ENCODE assay signal across 8 cellular contexts in genomic region chr3:17431004-17431403, GRCh38.
A peak's percentile ranks its signal among the peaks of the same experiment; 100 is the strongest.
DNase-seq lines count a peak whose midpoint lies in the region; ATAC-seq and TF ChIP-seq lines count a peak whose summit lies in the region.

No MANE protein-coding gene starts in this region.

- H4K5ac ChIP-seq in H9 (ENCODE audit: insufficient read length, low read depth, low read length): no peak overlapping the region

- intact Hi-C loops in dorsolateral prefrontal cortex (cut with DNase I): loop anchor here (5.0 kb wide), 2 partner anchors 256 to 411 kb away; no protein-coding TSS in a partner anchor

- TF ChIP-seq CTCF in H9 (conservative IDR thresholded peaks at IDR 0.05) (peak; percentile 71), dorsolateral prefrontal cortex (IDR thresholded peaks at IDR 0.05 in 54 of 56, conservative IDR thresholded peaks at IDR 0.05 in 2 of 56; ENCODE audit: low read depth in 1 of 56, partially characterized antibody in 56 of 56) (peak; percentile 14 to 86 (median 64)), neural progenitor cell (IDR thresholded peaks at IDR 0.05) (peak; percentile 58)

- H2BK20ac ChIP-seq in H9 (ENCODE audit: low read depth, low read length, poor library complexity, severe bottlenecking): no peak overlapping the region

- H4K8ac ChIP-seq in H9 (replicated peaks; ENCODE audit: insufficient read length, low read depth, low read length): no peak overlapping the region

- no peak overlapping the region for H3K18ac ChIP-seq in H9 (ENCODE audit: insufficient read length, low read depth, low read length)

- no peak overlapping the region for H2BK5ac ChIP-seq in H9 (ENCODE audit: insufficient read length, low read length)

- no peak overlapping the region for H3K4me3 ChIP-seq in CD4-positive, CD25-positive, alpha-beta regulatory T cell (ENCODE audit: low read depth, low read length)
- H3K4me3 ChIP-seq in dorsolateral prefrontal cortex (peak overlapping the region in 5 of 59 donors; percentile 6 to 26 (median 15)), neural progenitor cell (no peak overlapping the region)
- no peak overlapping the region for H3K4me3 ChIP-seq in effector memory CD4-positive, alpha-beta T cell (ENCODE audit: insufficient read depth, low read depth, low read length, poor library complexity, severe bottlenecking)

- H3K4me1 ChIP-seq in CD4-positive, CD25-positive, alpha-beta regulatory T cell (ENCODE audit: control insufficient read depth, insufficient read depth, low read length, poor library complexity, severe bottlenecking): no peaks in the 10 kb centered on the region
- H3K4me1 ChIP-seq in H9 (ENCODE audit: insufficient read depth, low read length) (no peaks in the 10 kb centered on the region), neural progenitor cell (no peaks in the 10 kb centered on the region)
- no peaks in the 10 kb centered on the region for H3K4me1 ChIP-seq in effector memory CD4-positive, alpha-beta T cell (ENCODE audit: control insufficient read depth, insufficient read depth, low read length, poor library complexity, severe bottlenecking)

- no peaks in the 10 kb centered on the region for H3K9me3 ChIP-seq in CD4-positive, CD25-positive, alpha-beta regulatory T cell (ENCODE audit: control insufficient read depth in 2 of 2, low read length in 2 of 2)
- H3K9me3 ChIP-seq in H9 (ENCODE audit: control insufficient read depth, low read depth, low read length) (no peaks in the 10 kb centered on the region), neural progenitor cell (ENCODE audit: low read depth) (no peaks in the 10 kb centered on the region)
- no peaks in the 10 kb centered on the region for H3K9me3 ChIP-seq in effector memory CD4-positive, alpha-beta T cell (ENCODE audit: control insufficient read depth, low read length)

- DNase-seq in CD4-positive, CD25-positive, alpha-beta regulatory T cell: peak in 2 of 3 donors; percentile 2 to 19
- DNase-seq in H9 (no peak), NCI-H82 treated with DMSO at 0.1 percent for 48 hours (lab: John Stamatoyannopoulos, UW; ENCODE audit: unreplicated experiment) (peak; percentile 27), dorsolateral prefrontal cortex (no peak), neural progenitor cell (ENCODE audit: low spot score) (no peak)
- no peak for DNase-seq in stimulated activated naive B cell treated with anti-CD40 and anti-IgM and Interleukin-4, amounts not matched to agents 10 μg/mL and 1 μg/mL and 100 μg/mL, for 72 hours
- no peak for DNase-seq in effector memory CD4-positive, alpha-beta T cell
- no peak for DNase-seq in effector CD4-positive, alpha-beta T cell

- no peaks in the 10 kb centered on the region for H3K23me2 ChIP-seq in H9 (ENCODE audit: insufficient read length, low read depth, low read length, poor library complexity, severe bottlenecking)

- no peaks in the 10 kb centered on the region for H3K36me3 ChIP-seq in CD4-positive, CD25-positive, alpha-beta regulatory T cell (ENCODE audit: control insufficient read depth, insufficient read depth, low read length)
- no peaks in the 10 kb centered on the region for H3K36me3 ChIP-seq in neural progenitor cell
- no peaks in the 10 kb centered on the region for H3K36me3 ChIP-seq in effector memory CD4-positive, alpha-beta T cell (ENCODE audit: control insufficient read depth, insufficient read depth, low read length)

- ATAC-seq in CD4-positive, CD25-positive, alpha-beta regulatory T cell (ENCODE audit: low read depth in 2 of 2): no peak
- no peak for ATAC-seq in stimulated activated naive B cell treated with anti-CD40 and anti-IgM and Interleukin-4, amounts not matched to agents 10 μg/mL and 1 μg/mL and 100 μg/mL, for 72 hours (replicated peaks)

- no peaks in the 10 kb centered on the region for H3K27me3 ChIP-seq in CD4-positive, CD25-positive, alpha-beta regulatory T cell (ENCODE audit: control insufficient read depth, insufficient read depth, low read length)
- H3K27me3 ChIP-seq in H9 (ENCODE audit: insufficient read depth, low read length): no peaks in the 10 kb centered on the region
- no peaks in the 10 kb centered on the region for H3K27me3 ChIP-seq in dorsolateral prefrontal cortex
- no peaks in the 10 kb centered on the region for H3K27me3 ChIP-seq in neural progenitor cell
- H3K27me3 ChIP-seq in effector memory CD4-positive, alpha-beta T cell (replicated peaks; ENCODE audit: control insufficient read depth, insufficient read depth, low read length, poor library complexity, severe bottlenecking): no peaks in the 10 kb centered on the region

- no peak overlapping the region for H2BK12ac ChIP-seq in H9 (ENCODE audit: insufficient read length, low read depth, low read length)

- H3K4me3 Mint-ChIP-seq in CD4-positive, CD25-positive, alpha-beta regulatory T cell: no peak overlapping the region
- H3K4me3 Mint-ChIP-seq in H9 (no peak overlapping the region), neural progenitor cell (no peak overlapping the region)
- no peak overlapping the region for H3K4me3 Mint-ChIP-seq in stimulated activated naive B cell treated with anti-CD40 and anti-IgM and Interleukin-4, amounts not matched to agents 10 μg/mL and 1 μg/mL and 100 μg/mL, for 72 hours

- H3K9me3 Mint-ChIP-seq in CD4-positive, CD25-positive, alpha-beta regulatory T cell: peaks cover 0 to 2% (median 0%) of the 10 kb centered on the region in 7 donors
- H3K9me3 Mint-ChIP-seq in H9 (no peaks in the 10 kb centered on the region; a peak in 2 of 5 replicates), neural progenitor cell (no peaks in the 10 kb centered on the region)
- peaks cover 12 to 13% of the 10 kb centered on the region in 2 donors for H3K9me3 Mint-ChIP-seq in stimulated activated naive B cell treated with anti-CD40 and anti-IgM and Interleukin-4, amounts not matched to agents 10 μg/mL and 1 μg/mL and 100 μg/mL, for 72 hours

- H3K14ac ChIP-seq in H9 (ENCODE audit: insufficient read depth, low read length): no peak overlapping the region

- H3K79me2 ChIP-seq in H9 (ENCODE audit: insufficient read depth, low read length): no peaks in the 10 kb centered on the region
- no peaks in the 10 kb centered on the region for H3K79me2 ChIP-seq in neural progenitor cell (ENCODE audit: low read depth)

- no peak overlapping the region for H2AK5ac ChIP-seq in H9 (ENCODE audit: insufficient read length, low read length)

- H3K4me2 ChIP-seq in H9 (ENCODE audit: insufficient read depth, insufficient read length, low read length): no peak overlapping the region
- no peak overlapping the region for H3K4me2 ChIP-seq in neural progenitor cell

- H2AFZ ChIP-seq in H9 (ENCODE audit: low read length): no peak overlapping the region
- no peak overlapping the region for H2AFZ ChIP-seq in neural progenitor cell (replicated peaks)

- H3K9ac ChIP-seq in H9 (ENCODE audit: extremely low read depth, insufficient read length, low read length) (no peak overlapping the region), neural progenitor cell (no peak overlapping the region)

- H3K27me3 Mint-ChIP-seq in CD4-positive, CD25-positive, alpha-beta regulatory T cell: no peaks in the 10 kb centered on the region
- H3K27me3 Mint-ChIP-seq in H9 (ENCODE audit: low read depth) (no peaks in the 10 kb centered on the region), neural progenitor cell (ENCODE audit: insufficient read depth, low read depth) (no peaks in the 10 kb centered on the region)
- no peaks in the 10 kb centered on the region for H3K27me3 Mint-ChIP-seq in stimulated activated naive B cell treated with anti-CD40 and anti-IgM and Interleukin-4, amounts not matched to agents 10 μg/mL and 1 μg/mL and 100 μg/mL, for 72 hours

- no CpG with 5 or more reads among the region's 2 CpGs for WGBS in H9 (ENCODE audit: extremely low coverage, insufficient read length, low lambda C conversion rate)

- no peaks in the 10 kb centered on the region for H3K36me3 Mint-ChIP-seq in CD4-positive, CD25-positive, alpha-beta regulatory T cell
- H3K36me3 Mint-ChIP-seq in H9 (ENCODE audit: insufficient read depth in 1 of 3, low read depth in 3 of 3) (no peaks in the 10 kb centered on the region; a peak in 2 of 7 replicates), neural progenitor cell (peaks cover 5% of the 10 kb centered on the region)
- peaks cover 31 to 33% of the 10 kb centered on the region in 2 donors for H3K36me3 Mint-ChIP-seq in stimulated activated naive B cell treated with anti-CD40 and anti-IgM and Interleukin-4, amounts not matched to agents 10 μg/mL and 1 μg/mL and 100 μg/mL, for 72 hours

- H3K56ac ChIP-seq in H9 (ENCODE audit: insufficient read length, low read depth, low read length): no peak overlapping the region

- peaks cover 5% of the 10 kb centered on the region for H3F3A ChIP-seq in neural progenitor cell (ENCODE audit: low read depth)

- peaks cover 0 to 7% (median 4%) of the 10 kb centered on the region in 4 donors for H3K4me1 Mint-ChIP-seq in CD4-positive, CD25-positive, alpha-beta regulatory T cell
- H3K4me1 Mint-ChIP-seq in H9 (peaks cover 13 to 22% of the 10 kb centered on the region in 2 experiments), neural progenitor cell (no peaks in the 10 kb centered on the region)
- peaks cover 2 to 11% of the 10 kb centered on the region in 2 donors for H3K4me1 Mint-ChIP-seq in stimulated activated naive B cell treated with anti-CD40 and anti-IgM and Interleukin-4, amounts not matched to agents 10 μg/mL and 1 μg/mL and 100 μg/mL, for 72 hours

- H3K27ac ChIP-seq in CD4-positive, CD25-positive, alpha-beta regulatory T cell (ENCODE audit: insufficient read depth, low read length, poor library complexity, severe bottlenecking): no peak overlapping the region
- H3K27ac ChIP-seq in H9 (ENCODE audit: insufficient read length, low read depth, low read length) (no peak overlapping the region), dorsolateral prefrontal cortex (peak overlapping the region in 2 of 59 donors; percentile 2 to 3), neural progenitor cell (no peak overlapping the region)
- H3K27ac ChIP-seq in effector memory CD4-positive, alpha-beta T cell (ENCODE audit: insufficient read depth, low read length, poor library complexity, severe bottlenecking): no peak overlapping the region

- H4K91ac ChIP-seq in H9 (ENCODE audit: insufficient read length, low read depth, low read length): no peak overlapping the region

- no peak overlapping the region for H3K4ac ChIP-seq in H9 (ENCODE audit: low read depth, low read length)

- H2BK120ac ChIP-seq in H9 (ENCODE audit: low read depth, low read length, poor library complexity, severe bottlenecking): no peak overlapping the region

- no peak overlapping the region for H3T11ph ChIP-seq in H9 (ENCODE audit: low read length)

- no peak overlapping the region for H3K27ac Mint-ChIP-seq in CD4-positive, CD25-positive, alpha-beta regulatory T cell
- no peak overlapping the region for H3K27ac Mint-ChIP-seq in H9
- no peak overlapping the region for H3K27ac Mint-ChIP-seq in neural progenitor cell
- H3K27ac Mint-ChIP-seq in stimulated activated naive B cell treated with anti-CD40 and anti-IgM and Interleukin-4, amounts not matched to agents 10 μg/mL and 1 μg/mL and 100 μg/mL, for 72 hours: no peak overlapping the region

- no peak overlapping the region for H3K23ac ChIP-seq in H9 (ENCODE audit: insufficient read length, low read depth, low read length)

- H4K20me1 ChIP-seq in H9 (ENCODE audit: control insufficient read depth, insufficient read depth, insufficient read length) (no peaks in the 10 kb centered on the region), neural progenitor cell (ENCODE audit: low read depth) (no peaks in the 10 kb centered on the region)

- no peak overlapping the region for H2BK15ac ChIP-seq in H9 (ENCODE audit: low read depth, low read length)

- no peaks in the 10 kb centered on the region for H3K79me1 ChIP-seq in H9 (ENCODE audit: insufficient read depth, low read depth, low read length, poor library complexity, severe bottlenecking)

Comparison
In these comparisons a context has a peak if more than half of its experiments do, and no peak if none do; other contexts are left out.
1. DNase-seq: peak in CD4-positive, CD25-positive, alpha-beta regulatory T cell (2 of 3) and NCI-H82 treated with DMSO at 0.1 percent for 48 hours (single experiment); none in H9 (single experiment), dorsolateral prefrontal cortex (0 of 10), neural progenitor cell (single experiment), stimulated activated naive B cell treated with anti-CD40 and anti-IgM and Interleukin-4, amounts not matched to agents 10 μg/mL and 1 μg/mL and 100 μg/mL, for 72 hours (single experiment), effector memory CD4-positive, alpha-beta T cell (0 of 3) and effector CD4-positive, alpha-beta T cell (single experiment).
2. Peak in every context shown above with its lines, with median percentiles within 50 percentile points of each other: CTCF ChIP-seq.